23 cellular contexts compared by ENCODE assay signal in the genomic region with DNA sequence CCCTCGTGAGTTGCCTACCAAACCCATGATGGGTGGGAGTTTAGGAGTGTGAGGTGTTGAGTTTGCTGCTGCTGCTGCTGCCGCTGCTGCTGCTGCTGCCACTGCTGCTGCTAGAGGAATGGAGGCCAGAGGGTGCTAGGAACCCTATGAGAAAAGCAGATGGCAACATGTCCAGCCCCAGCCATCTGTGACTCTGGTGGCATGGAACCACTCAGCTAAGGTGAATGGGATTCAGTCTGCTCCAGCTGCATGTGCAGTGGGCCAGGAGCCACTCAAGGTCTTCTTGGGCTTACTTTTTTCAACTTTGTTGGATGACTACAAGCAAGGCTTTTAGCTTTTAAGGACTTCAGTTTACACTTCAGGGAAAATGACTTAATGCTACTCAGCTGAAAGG.
DNase-seq lines count a peak whose midpoint lies in the region; FAIRE-seq and TF ChIP-seq lines count a peak whose summit lies in the region.
"Had no signal": no experiment of that assay in that cellular context is flagged by ENCODE, and none has a peak within 500 bp of the region (broad histone marks: within the 10 kb centered on the region; RNA-seq: fewer than 3 reads in every experiment).

No MANE protein-coding gene starts in this region.

- peaks cover 0 to 43% (median 20%) of the 10 kb centered on the region in 4 donors for H3K4me1 ChIP-seq in stomach
- H3K4me1 ChIP-seq in kidney (ENCODE audit: control insufficient read depth in 1 of 2, insufficient read depth in 1 of 2, low read depth in 1 of 2, low read length in 2 of 2) = peaks cover 0 to 7% of the 10 kb centered on the region in 2 donors
- H3K4me1 ChIP-seq: uterus had no signal

- no peaks in the 10 kb centered on the region for H3K36me3 ChIP-seq in BJ (ENCODE audit: control insufficient read depth, insufficient read depth, low read length)
- no peaks in the 10 kb centered on the region for H3K36me3 ChIP-seq in stomach
- H3K36me3 ChIP-seq in kidney (ENCODE audit: control insufficient read depth in 1 of 2, insufficient read depth in 2 of 2, low read length in 2 of 2) = no peaks in the 10 kb centered on the region
- H3K36me3 ChIP-seq: cardiac muscle cell, SJSA1, uterus had no signal

- DNase-seq in BJ (ENCODE audit: low read depth) = no peak
- DNase-seq in astrocyte of the spinal cord (ENCODE audit: low read depth, low spot score) = no peak
- peak; percentile 20 for DNase-seq in mesenteric fat pad (ENCODE audit: low spot score)
- no peak for DNase-seq in stomach
- no peak for DNase-seq in islet precursor cell
- DNase-seq in GM19240 (ENCODE audit: insufficient read length, low spot score) = no peak
- no peak for DNase-seq in kidney
- no peak for DNase-seq in posterior cingulate gyrus
- DNase-seq: activated CD4-positive, alpha-beta T cell treated with anti-CD3 and anti-CD28 coated beads for 1 hour; activated naive CD4-positive, alpha-beta T cell treated with Interleukin-2 at 50 U/mL for 16 hours; activated T-cell treated with anti-CD3 and anti-CD28 coated beads, Interleukin-2, amount 50 U/mL, for 4 hours; cortex of kidney; head of caudate nucleus; left colon; mesendoderm; NCI-H1417; NCI-H774; nephron progenitor cell; uterus had no signal

- peak overlapping the region; percentile 29 for H3K4me3 ChIP-seq in BJ (ENCODE audit: low read depth, low read length)
- H3K4me3 ChIP-seq in astrocyte of the spinal cord (ENCODE audit: low read depth, low read length) = peak overlapping the region; percentile 20
- peak overlapping the region in 3 of 4 donors; percentile 11 to 27 (median 13) for H3K4me3 ChIP-seq in stomach
- H3K4me3 ChIP-seq in kidney (ENCODE audit: low read length in 2 of 2) = no peak overlapping the region
- H3K4me3 ChIP-seq: cardiac muscle cell, SJSA1, uterus had no signal

- intact Hi-C loops in stomach (cut with DNase I; ENCODE audit: low total_unique reads) (no loop called here), kidney (cut with DNase I) (loop anchor here (10.0 kb wide), 1 partner anchor 97 kb away; no protein-coding TSS in a partner anchor), posterior cingulate gyrus (cut with DNase I) (no loop called here)

- 66 to 86% (median 73%) methylated on average over 2 of the region's 2 CpGs for WGBS in stomach, 5 donors

- H3K9me3 ChIP-seq in stomach = peaks cover 0 to 3% (median 0%) of the 10 kb centered on the region in 4 donors
- no peaks in the 10 kb centered on the region for H3K9me3 ChIP-seq in kidney (ENCODE audit: control insufficient read depth in 1 of 2, low read length in 2 of 2)
- H3K9me3 ChIP-seq: SJSA1, uterus had no signal

- TF ChIP-seq POLR2A in stomach (IDR thresholded peaks at IDR 0.05) = no peak

- TF ChIP-seq CTCF in BJ (IDR thresholded peaks at IDR 0.05; ENCODE audit: insufficient read depth, low read depth, low read length) (no peak), astrocyte of the spinal cord (IDR thresholded peaks at IDR 0.05; ENCODE audit: low read depth, low read length) (no peak), stomach (IDR thresholded peaks at IDR 0.05) (no peak), kidney (IDR thresholded peaks at IDR 0.05; ENCODE audit: borderline replicate concordance, extremely low read depth, insufficient read depth) (no peak)

- TF ChIP-seq EP300 in stomach (IDR thresholded peaks at IDR 0.05) = no peak

- H3K9ac ChIP-seq in kidney (ENCODE audit: low read length in 2 of 2) = no peak overlapping the region

- H3K27me3 ChIP-seq in BJ (ENCODE audit: control insufficient read depth, insufficient read depth, low read length) (no peaks in the 10 kb centered on the region), stomach (peaks cover 0 to 11% (median 0%) of the 10 kb centered on the region in 3 donors)
- H3K27me3 ChIP-seq: cardiac muscle cell, SJSA1, uterus had no signal

- CTCF ChIA-PET in BJ (lab: Yijun Ruan, JAX) = interaction anchor here (0.8 to 6.3 kb wide), 3 partner anchors 9 to 98 kb away, joined by 3 to 40 read pairs (median 17); no protein-coding TSS in a partner anchor

- FAIRE-seq in kidney (lab: Jason Lieb, UNC) = no peak
- FAIRE-seq: endometrium, GM12892 had no signal

- POLR2A ChIA-PET in BJ (lab: Charles Lee) = no interaction called here

- in situ Hi-C loops in astrocyte of the spinal cord (cut with HindIII; ENCODE audit: low sequenced_read_pairs) = no loop called here

- H3K27ac ChIP-seq in stomach = peak overlapping the region in 2 of 5 donors; percentile 55 to 56
- H3K27ac ChIP-seq in kidney (ENCODE audit: low read depth in 2 of 2, low read length in 2 of 2) = no peak overlapping the region

Comparison
In these comparisons a context has a peak if more than half of its experiments do, and no peak if none do; other contexts are left out.
1. H3K4me3 ChIP-seq: peak in BJ (single experiment), astrocyte of the spinal cord (single experiment) and stomach (3 of 4); none in kidney (0 of 2).